Comparison of ENCODE assay signal across 13 cellular contexts in the genomic region with DNA sequence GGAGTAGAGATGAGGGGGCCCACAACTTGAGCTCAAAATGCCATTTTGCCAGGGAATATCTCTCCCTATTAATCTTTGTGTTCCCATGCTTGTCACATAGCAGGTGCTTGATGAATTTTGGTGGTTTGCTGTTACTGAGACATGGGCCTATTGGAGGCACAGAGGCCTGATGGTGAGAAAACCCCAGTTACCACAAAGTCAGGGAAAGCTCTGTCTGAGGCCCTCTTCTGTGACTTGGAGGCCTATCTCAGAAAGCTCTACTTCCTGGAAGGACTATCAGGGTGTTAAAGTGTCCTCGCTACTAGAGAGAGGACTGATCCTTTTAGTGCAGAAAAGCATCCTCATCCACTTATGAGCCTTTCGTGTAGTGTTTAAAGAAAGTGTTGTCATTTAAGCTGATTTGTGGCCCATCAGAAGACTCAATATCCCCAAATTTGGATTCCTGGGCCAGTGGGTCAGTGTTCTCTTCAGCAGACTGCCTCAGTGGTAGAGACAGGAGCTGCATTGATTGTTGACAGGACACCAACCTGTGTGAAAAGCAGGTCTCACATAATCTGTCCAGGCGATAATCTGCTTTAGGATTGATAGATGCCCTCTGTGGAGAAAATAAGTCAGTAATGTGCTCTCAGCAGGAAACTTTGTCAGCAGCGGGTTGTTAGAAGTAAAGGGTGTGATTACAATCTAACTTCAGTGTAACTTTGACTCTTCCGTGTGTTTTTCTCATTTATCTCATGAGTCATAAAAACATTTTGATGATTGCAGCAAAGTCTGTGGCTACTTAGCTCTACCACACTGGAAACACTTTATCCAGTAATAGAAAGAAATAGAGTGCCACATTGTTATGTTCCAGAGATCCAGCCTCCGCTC.
A peak's percentile ranks its signal among the peaks of the same experiment; 100 is the strongest.
DNase-seq lines count a peak whose midpoint lies in the region; ATAC-seq lines count a peak whose summit lies in the region.
"Had no signal": no experiment of that assay in that cellular context is flagged by ENCODE, and none has a peak within 500 bp of the region (broad histone marks: within the 10 kb centered on the region; RNA-seq: fewer than 3 reads in every experiment).

No MANE protein-coding gene starts in this region.

- peak overlapping the region in 11 of 21 experiments; percentile 16 to 86 (median 56) for H3K27ac ChIP-seq in skin epidermis
- H3K27ac ChIP-seq: A549, KMS-11, tibial artery had no signal

- H3K36me3 Mint-ChIP-seq in activated naive CD8-positive, alpha-beta T cell treated with anti-CD3 and anti-CD28 coated beads for 36 hours, result peaks cover 37% of the 10 kb centered on the region

- peak overlapping the region; percentile 37 for H3K4me3 Mint-ChIP-seq in activated naive CD8-positive, alpha-beta T cell treated with anti-CD3 and anti-CD28 coated beads for 36 hours

- H3K4me3 ChIP-seq in skin epidermis, result no peak overlapping the region
- H3K4me3 ChIP-seq: A549, tibial artery had no signal

- H3K9me3 Mint-ChIP-seq in activated naive CD8-positive, alpha-beta T cell treated with anti-CD3 and anti-CD28 coated beads for 36 hours, result peaks cover 17% of the 10 kb centered on the region

- H3K4me1 Mint-ChIP-seq in activated naive CD8-positive, alpha-beta T cell treated with anti-CD3 and anti-CD28 coated beads for 36 hours, result peaks cover 71% of the 10 kb centered on the region

- no peaks in the 10 kb centered on the region for H3K27me3 Mint-ChIP-seq in activated naive CD8-positive, alpha-beta T cell treated with anti-CD3 and anti-CD28 coated beads for 36 hours

- DNase-seq in activated CD4-positive, alpha-beta T cell treated with anti-CD3 and anti-CD28 coated beads for 4 hours, result peak; percentile 33 to 43
- DNase-seq in activated CD4-positive, alpha-beta T cell treated with anti-CD3 and anti-CD28 coated beads, Interleukin-2, amount 50 U/mL, for 4 hours, result no peak
- peak; percentile 44 for DNase-seq in activated naive CD8-positive, alpha-beta T cell treated with anti-CD3 and anti-CD28 coated beads for 36 hours
- no peak for DNase-seq in hepatic stellate cell (ENCODE audit: low spot score)
- DNase-seq in superior temporal gyrus (ENCODE audit: extremely low spot score), result no peak
- no peak for DNase-seq in DMS153 (lab: John Stamatoyannopoulos, UW)
- DNase-seq: NCI-H774, SW 1271, tibial artery had no signal

- peak; percentile 32 for ATAC-seq in HG03460 (IDR thresholded peaks at IDR 0.05; ENCODE audit: unreplicated experiment)
- ATAC-seq: A549 had no signal

- H3K27ac Mint-ChIP-seq in activated naive CD8-positive, alpha-beta T cell treated with anti-CD3 and anti-CD28 coated beads for 36 hours, result peak overlapping the region; percentile 98

Comparison
In these comparisons a context has a peak if more than half of its experiments do, and no peak if none do; other contexts are left out.
1. DNase-seq: peak in activated CD4-positive, alpha-beta T cell treated with anti-CD3 and anti-CD28 coated beads for 4 hours (2 of 2) and activated naive CD8-positive, alpha-beta T cell treated with anti-CD3 and anti-CD28 coated beads for 36 hours (single experiment); none in activated CD4-positive, alpha-beta T cell treated with anti-CD3 and anti-CD28 coated beads, Interleukin-2, amount 50 U/mL, for 4 hours (0 of 2), hepatic stellate cell (single experiment), superior temporal gyrus (single experiment) and DMS153 (single experiment).